ENCODE assay signal across 25 cellular contexts in the genomic region with DNA sequence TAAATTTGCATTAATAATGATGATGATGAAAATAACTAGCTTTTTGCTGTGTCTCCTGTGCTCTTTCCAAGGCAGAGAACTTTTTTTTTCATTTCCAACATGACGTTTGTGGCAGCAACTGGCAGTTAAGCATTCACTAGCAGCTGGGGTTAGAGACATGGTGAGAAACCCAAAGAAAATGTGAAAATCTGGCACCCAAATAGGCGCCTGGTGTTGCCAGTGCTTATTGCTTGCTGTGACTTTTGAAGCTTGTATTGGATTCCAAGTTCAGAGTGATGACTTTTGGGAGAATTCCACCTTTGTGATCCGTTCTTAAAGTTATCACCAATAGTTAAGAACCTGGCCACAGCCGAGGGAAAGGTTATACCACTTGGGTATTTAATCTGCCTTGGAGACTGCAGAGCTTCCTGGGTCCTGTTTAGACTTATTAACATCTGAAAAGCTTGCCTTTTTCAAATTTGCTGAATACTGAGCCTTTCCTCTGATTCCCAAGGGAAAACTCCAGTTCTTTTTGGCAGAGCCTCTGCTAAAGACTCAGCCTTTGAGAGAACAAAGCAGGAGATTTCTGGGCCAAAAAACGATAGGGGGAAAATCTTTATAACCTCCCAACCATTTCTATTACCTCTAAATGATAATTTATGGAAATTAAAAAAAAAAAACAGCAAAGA.
DNase-seq lines count a peak whose midpoint lies in the region; ATAC-seq and TF ChIP-seq lines count a peak whose summit lies in the region.
"Had no signal": no experiment of that assay in that cellular context is flagged by ENCODE, and none has a peak within 500 bp of the region (broad histone marks: within the 10 kb centered on the region; RNA-seq: fewer than 3 reads in every experiment).

No MANE protein-coding gene starts in this region.

- peak overlapping the region; percentile 16 for H3K27ac ChIP-seq in A673 (ENCODE audit: low read depth, low read length, poor library complexity, severe bottlenecking)
- no peak overlapping the region for H3K27ac ChIP-seq in body of pancreas
- H3K27ac ChIP-seq: foreskin keratinocyte, SJCRH30, uterus had no signal

- TF ChIP-seq POLR2A in body of pancreas (IDR thresholded peaks at IDR 0.05), result no peak

- no peaks in the 10 kb centered on the region for H3K36me3 Mint-ChIP-seq in activated CD4-positive, alpha-beta memory T cell treated with anti-CD3 and anti-CD28 coated beads, Interleukin-2, amount 10 ng/mL, durations not matched to agents 7 days and 5 days (ENCODE audit: low read depth)
- H3K36me3 Mint-ChIP-seq: activated naive CD4-positive, alpha-beta T cell treated with anti-CD3 and anti-CD28 coated beads, Interleukin-2, amount 50 U/mL, for 24 hours; CD8-positive, alpha-beta memory T cell had no signal

- TF ChIP-seq CTCF in A673 (conservative IDR thresholded peaks at IDR 0.05; ENCODE audit: low read depth, low read length) (no peak), LNCaP clone FGC (IDR thresholded peaks at IDR 0.05; ENCODE audit: control insufficient read depth, extremely low read depth, insufficient read depth) (no peak), body of pancreas (IDR thresholded peaks at IDR 0.05) (no peak)

- intact Hi-C loops in A673 (cut with micrococcal nuclease; ENCODE audit: unreplicated experiment) (no loop called here), body of pancreas (cut with DNase I) (no loop called here)

- no peak overlapping the region for H3K4me3 Mint-ChIP-seq in activated CD4-positive, alpha-beta memory T cell treated with anti-CD3 and anti-CD28 coated beads, Interleukin-2, amount 10 ng/mL, durations not matched to agents 7 days and 5 days
- H3K4me3 Mint-ChIP-seq: activated naive CD4-positive, alpha-beta T cell treated with anti-CD3 and anti-CD28 coated beads, Interleukin-2, amount 50 U/mL, for 24 hours; CD8-positive, alpha-beta memory T cell; stimulated activated naive CD8-positive, alpha-beta T cell treated with anti-CD3 and anti-CD28 coated beads, Interleukin-15, amount 100 ng/mL, for 72 hours had no signal

- H3K27me3 ChIP-seq in A673 (replicated peaks; ENCODE audit: insufficient read depth, low read depth, low read length, poor library complexity) (no peaks in the 10 kb centered on the region), body of pancreas (no peaks in the 10 kb centered on the region)
- H3K27me3 ChIP-seq: foreskin keratinocyte, SJCRH30, uterus had no signal

- H3K9me3 ChIP-seq in A673 (ENCODE audit: low read depth, low read length, poor library complexity, severe bottlenecking), result no peaks in the 10 kb centered on the region
- no peaks in the 10 kb centered on the region for H3K9me3 ChIP-seq in body of pancreas
- H3K9me3 ChIP-seq: prostate gland, SJCRH30, uterus had no signal

- no TSS peak for BruUV-seq in A673 (replicated peaks; lab: Mats Ljungman, UMichigan)

- no peaks in the 10 kb centered on the region for H3K4me1 ChIP-seq in A673 (ENCODE audit: insufficient read depth, low read length, poor library complexity, severe bottlenecking)
- H3K4me1 ChIP-seq in body of pancreas, result no peaks in the 10 kb centered on the region
- H3K4me1 ChIP-seq: foreskin keratinocyte, prostate gland, SJCRH30, uterus had no signal

- CTCF ChIA-PET in A673 (lab: Charles Lee), result no interaction called here
- CTCF ChIA-PET in activated CD4-positive, alpha-beta memory T cell treated with anti-CD3 and anti-CD28 coated beads, Interleukin-2, amount 10 ng/mL, durations not matched to agents 7 days and 5 days (lab: Charles Lee), result no interaction called here

- H3K27me3 Mint-ChIP-seq in activated CD4-positive, alpha-beta memory T cell treated with anti-CD3 and anti-CD28 coated beads, Interleukin-2, amount 10 ng/mL, durations not matched to agents 7 days and 5 days, result no peaks in the 10 kb centered on the region
- H3K27me3 Mint-ChIP-seq: activated naive CD4-positive, alpha-beta T cell treated with anti-CD3 and anti-CD28 coated beads, Interleukin-2, amount 50 U/mL, for 24 hours; stimulated activated naive CD8-positive, alpha-beta T cell treated with anti-CD3 and anti-CD28 coated beads, Interleukin-15, amount 100 ng/mL, for 72 hours had no signal

- POLR2A ChIA-PET in A673 (lab: Charles Lee; ENCODE audit: low non-redundant PET), result no interaction called here
- POLR2A ChIA-PET in activated CD4-positive, alpha-beta memory T cell treated with anti-CD3 and anti-CD28 coated beads, Interleukin-2, amount 10 ng/mL, durations not matched to agents 7 days and 5 days (lab: Charles Lee), result no interaction called here

- H3K4me1 Mint-ChIP-seq in activated CD4-positive, alpha-beta memory T cell treated with anti-CD3 and anti-CD28 coated beads, Interleukin-2, amount 10 ng/mL, durations not matched to agents 7 days and 5 days, result no peaks in the 10 kb centered on the region
- H3K4me1 Mint-ChIP-seq: activated naive CD4-positive, alpha-beta T cell treated with anti-CD3 and anti-CD28 coated beads, Interleukin-2, amount 50 U/mL, for 24 hours; CD8-positive, alpha-beta memory T cell; stimulated activated naive CD8-positive, alpha-beta T cell treated with anti-CD3 and anti-CD28 coated beads, Interleukin-15, amount 100 ng/mL, for 72 hours had no signal

- no peak overlapping the region for H3K27ac Mint-ChIP-seq in activated CD4-positive, alpha-beta memory T cell treated with anti-CD3 and anti-CD28 coated beads, Interleukin-2, amount 10 ng/mL, durations not matched to agents 7 days and 5 days
- H3K27ac Mint-ChIP-seq: activated naive CD4-positive, alpha-beta T cell treated with anti-CD3 and anti-CD28 coated beads, Interleukin-2, amount 50 U/mL, for 24 hours; CD8-positive, alpha-beta memory T cell; stimulated activated naive CD8-positive, alpha-beta T cell treated with anti-CD3 and anti-CD28 coated beads, Interleukin-15, amount 100 ng/mL, for 72 hours had no signal

- no peaks in the 10 kb centered on the region for H3K9me3 Mint-ChIP-seq in activated CD4-positive, alpha-beta memory T cell treated with anti-CD3 and anti-CD28 coated beads, Interleukin-2, amount 10 ng/mL, durations not matched to agents 7 days and 5 days
- H3K9me3 Mint-ChIP-seq: activated naive CD4-positive, alpha-beta T cell treated with anti-CD3 and anti-CD28 coated beads, Interleukin-2, amount 50 U/mL, for 24 hours; CD8-positive, alpha-beta memory T cell; stimulated activated naive CD8-positive, alpha-beta T cell treated with anti-CD3 and anti-CD28 coated beads, Interleukin-15, amount 100 ng/mL, for 72 hours had no signal

- 21 to 46% methylated on average over 2 to 5 of the region's 5 CpGs for WGBS in body of pancreas, 2 donors

- no peaks in the 10 kb centered on the region for H3K36me3 ChIP-seq in A673 (ENCODE audit: insufficient read depth, low read length, poor library complexity, severe bottlenecking)
- H3K36me3 ChIP-seq in body of pancreas (replicated peaks in 1 of 2; ENCODE audit: insufficient read depth in 1 of 2, low read depth in 2 of 2), result no peaks in the 10 kb centered on the region
- H3K36me3 ChIP-seq: prostate gland, SJCRH30, uterus had no signal

- H3K4me3 ChIP-seq in A673 (ENCODE audit: low read depth, low read length, poor library complexity, severe bottlenecking) (no peak overlapping the region), LNCaP clone FGC (ENCODE audit: low read depth, low read length) (peak overlapping the region; percentile 7; the same call in 1 of the 2 replicates), body of pancreas (no peak overlapping the region)
- H3K4me3 ChIP-seq: GM12878, prostate gland, SJCRH30, uterus had no signal

- ATAC-seq in GM18519 (IDR thresholded peaks at IDR 0.05; ENCODE audit: low FRiP score, unreplicated experiment) (no peak), body of pancreas (no peak)
- ATAC-seq: foreskin keratinocyte; GM12878; left lobe of liver; stimulated activated naive CD8-positive, alpha-beta T cell treated with anti-CD3 and anti-CD28 coated beads, Interleukin-15, amount 100 ng/mL, for 72 hours had no signal

- DNase-seq in A673 (ENCODE audit: low spot score), result peak; percentile 67
- no peak for DNase-seq in LNCaP clone FGC (ENCODE audit: low read depth)
- peak; percentile 1 for DNase-seq in cerebellum (ENCODE audit: low spot score)
- peak; percentile 49 for DNase-seq in myocyte (ENCODE audit: low read depth)
- no peak for DNase-seq in T-helper 1 cell
- no peak for DNase-seq in activated CD4-positive, alpha-beta memory T cell treated with anti-CD3 and anti-CD28 coated beads, Interleukin-2, amount 10 ng/mL, durations not matched to agents 7 days and 5 days
- no peak for DNase-seq in body of pancreas
- DNase-seq: activated CD4-positive, alpha-beta T cell treated with anti-CD3 and anti-CD28 coated beads, Interleukin-2, amount 50 U/mL, for 1 hour; activated T-cell treated with anti-CD3 and anti-CD28 coated beads, Interleukin-2, amount 50 U/mL, for 1 hour; CD8-positive, alpha-beta memory T cell; effector CD8-positive, alpha-beta T cell; foreskin keratinocyte; GOT3; KG1; NCI-H1105 treated with DMSO at 0.1 percent for 48 hours; NCI-H2227 treated with DMSO at 0.1 percent for 48 hours; stimulated activated CD4-positive, alpha-beta T cell treated with anti-CD3 and anti-CD28 coated beads, Interleukin-15, amount 100 ng/mL, for 24 hours; stimulated activated naive CD8-positive, alpha-beta T cell treated with anti-CD3 and anti-CD28 coated beads, Interleukin-15, amount 100 ng/mL, for 72 hours; uterus had no signal

Comparison
In these comparisons a context has a peak if more than half of its experiments do, and no peak if none do; other contexts are left out.
1. DNase-seq: peak in A673 (single experiment), cerebellum (single experiment) and myocyte (single experiment); none in LNCaP clone FGC (single experiment), T-helper 1 cell (0 of 5), activated CD4-positive, alpha-beta memory T cell treated with anti-CD3 and anti-CD28 coated beads, Interleukin-2, amount 10 ng/mL, durations not matched to agents 7 days and 5 days (single experiment) and body of pancreas (0 of 4).